ENCODE assay signal across 1 cellular context in genomic region chr20:6041808-6042265, GRCh38.
TF ChIP-seq lines count a peak whose summit lies in the region.

No MANE protein-coding gene starts in this region.

TF ChIP-seq in H1, 55 proteins besides CTCF, POLR2A, EP300 and RAD21 (continued from another document):
- TF ChIP-seq RXRA (IDR thresholded peaks at IDR 0.05; ENCODE audit: insufficient read depth, low read depth, low read length) = no peak
- TF ChIP-seq TBP (IDR thresholded peaks at IDR 0.05; ENCODE audit: low read depth, low read length) = no peak
- no peak for TF ChIP-seq SP4 (IDR thresholded peaks at IDR 0.05; ENCODE audit: low read length)
- TF ChIP-seq, protein P1, sequence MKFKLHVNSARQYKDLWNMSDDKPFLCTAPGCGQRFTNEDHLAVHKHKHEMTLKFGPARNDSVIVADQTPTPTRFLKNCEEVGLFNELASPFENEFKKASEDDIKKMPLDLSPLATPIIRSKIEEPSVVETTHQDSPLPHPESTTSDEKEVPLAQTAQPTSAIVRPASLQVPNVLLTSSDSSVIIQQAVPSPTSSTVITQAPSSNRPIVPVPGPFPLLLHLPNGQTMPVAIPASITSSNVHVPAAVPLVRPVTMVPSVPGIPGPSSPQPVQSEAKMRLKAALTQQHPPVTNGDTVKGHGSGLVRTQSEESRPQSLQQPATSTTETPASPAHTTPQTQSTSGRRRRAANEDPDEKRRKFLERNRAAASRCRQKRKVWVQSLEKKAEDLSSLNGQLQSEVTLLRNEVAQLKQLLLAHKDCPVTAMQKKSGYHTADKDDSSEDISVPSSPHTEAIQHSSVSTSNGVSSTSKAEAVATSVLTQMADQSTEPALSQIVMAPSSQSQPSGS (IDR thresholded peaks at IDR 0.05; ENCODE audit: low read length) = no peak
- no peak for TF ChIP-seq POLR2AphosphoS5 (IDR thresholded peaks at IDR 0.05; ENCODE audit: low read depth, low read length)
- TF ChIP-seq SP2 (IDR thresholded peaks at IDR 0.05; ENCODE audit: low read length) = no peak
- TF ChIP-seq SIX5 (IDR thresholded peaks at IDR 0.05; ENCODE audit: low read depth, low read length) = no peak
- TF ChIP-seq CTBP2 (IDR thresholded peaks at IDR 0.05; ENCODE audit: borderline replicate concordance, insufficient read depth, insufficient read length, low read length) = no peak
